14 cellular contexts compared by ENCODE assay signal in the genomic region with DNA sequence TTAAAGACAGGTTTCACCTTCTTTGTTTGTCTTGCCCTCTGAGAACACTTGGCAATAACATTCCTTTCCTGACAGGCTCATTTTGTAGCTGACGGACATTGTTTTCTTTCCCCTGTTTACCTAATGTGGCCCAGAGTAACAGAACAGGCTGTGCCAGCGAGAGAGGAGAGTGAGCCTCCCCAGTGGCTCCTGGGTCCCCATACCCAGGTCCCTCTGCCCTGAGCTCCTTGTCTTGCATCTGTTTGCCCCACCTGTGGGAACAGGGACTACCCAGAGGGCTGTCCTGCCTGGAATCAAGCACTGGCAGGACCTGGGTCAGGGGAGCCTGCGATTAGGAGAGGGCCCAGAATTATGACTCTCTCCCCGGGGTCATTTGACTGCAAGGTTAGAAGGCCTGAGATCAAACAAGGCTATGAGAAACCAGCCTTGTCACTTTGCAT.
DNase-seq lines count a peak whose midpoint lies in the region; ATAC-seq and TF ChIP-seq lines count a peak whose summit lies in the region.
"Had no signal": no experiment of that assay in that cellular context is flagged by ENCODE, and none has a peak within 500 bp of the region (broad histone marks: within the 10 kb centered on the region; RNA-seq: fewer than 3 reads in every experiment).

No MANE protein-coding gene starts in this region.

- no peaks in the 10 kb centered on the region for H3K79me1 ChIP-seq in mesenchymal stem cell (replicated peaks; ENCODE audit: low read length, poor library complexity, severe bottlenecking)

- H4K91ac ChIP-seq in mesenchymal stem cell (ENCODE audit: low read length): no peak overlapping the region

- TF ChIP-seq CTCF in LNCaP clone FGC (IDR thresholded peaks at IDR 0.05; ENCODE audit: control insufficient read depth, extremely low read depth, insufficient read depth) (no peak), suprapubic skin (IDR thresholded peaks at IDR 0.05) (no peak), GM10266 (IDR thresholded peaks at IDR 0.05; ENCODE audit: control insufficient read depth, insufficient read depth, low read depth, missing control alignments) (no peak)

- no peak overlapping the region for H3K4me3 ChIP-seq in LNCaP clone FGC (ENCODE audit: low read depth, low read length)
- H3K4me3 ChIP-seq in ectodermal cell (ENCODE audit: insufficient read depth, low read depth, low read length): no peak overlapping the region
- H3K4me3 ChIP-seq in mesenchymal stem cell (ENCODE audit: insufficient read depth in 1 of 2, low read depth in 1 of 2, low read length in 2 of 2): no peak overlapping the region
- H3K4me3 ChIP-seq in suprapubic skin: no peak overlapping the region
- H3K4me3 ChIP-seq: adrenal gland had no signal

- H2BK12ac ChIP-seq in mesenchymal stem cell (ENCODE audit: low read length in 2 of 2): peak overlapping the region in 1 of 2 experiments; percentile 33

- TF ChIP-seq POLR2A in suprapubic skin (IDR thresholded peaks at IDR 0.05): no peak

- no peak overlapping the region for H2BK5ac ChIP-seq in mesenchymal stem cell (ENCODE audit: low read depth, low read length, poor library complexity, severe bottlenecking)

- no peak overlapping the region for H2BK120ac ChIP-seq in mesenchymal stem cell (ENCODE audit: low read depth, low read length)

- H3K18ac ChIP-seq in mesenchymal stem cell (ENCODE audit: low read depth in 1 of 2, low read length in 2 of 2): peak overlapping the region; percentile 10 to 67

- 74 to 76% methylated on average over 4 of the region's 4 CpGs for WGBS in ectodermal cell, 2 experiments
- 89% methylated on average over 4 of the region's 4 CpGs for WGBS in mesenchymal stem cell
- whole genome bisulfite sequencing in suprapubic skin: 82% methylated on average over 4 of the region's 4 CpGs

- H2AFZ ChIP-seq in mesenchymal stem cell (ENCODE audit: low read depth, low read length): no peak overlapping the region

- peak overlapping the region; percentile 76 for H2BK15ac ChIP-seq in mesenchymal stem cell (ENCODE audit: low read depth, poor library complexity, severe bottlenecking)

- H3K4me2 ChIP-seq in mesenchymal stem cell (ENCODE audit: low read length, poor library complexity, severe bottlenecking): no peak overlapping the region

- H2AK5ac ChIP-seq in mesenchymal stem cell (ENCODE audit: low read length, severe bottlenecking): peak overlapping the region; percentile 8

- H3K4me1 ChIP-seq in ectodermal cell (ENCODE audit: control insufficient read depth, insufficient read depth, low read length): peaks cover 36% of the 10 kb centered on the region
- peaks cover 4% of the 10 kb centered on the region for H3K4me1 ChIP-seq in mesenchymal stem cell (ENCODE audit: control insufficient read depth, insufficient read depth, low read depth, low read length)
- H3K4me1 ChIP-seq in suprapubic skin: peaks cover 29% of the 10 kb centered on the region

- H3K9me3 ChIP-seq in ectodermal cell (ENCODE audit: control insufficient read depth, low read length): no peaks in the 10 kb centered on the region
- H3K9me3 ChIP-seq in mesenchymal stem cell (ENCODE audit: control insufficient read depth, low read length): peaks cover 9% of the 10 kb centered on the region
- no peaks in the 10 kb centered on the region for H3K9me3 ChIP-seq in suprapubic skin
- H3K9me3 ChIP-seq: adrenal gland had no signal

- H4K8ac ChIP-seq in mesenchymal stem cell (ENCODE audit: low read length): peak overlapping the region; percentile 43

- H3K36me3 ChIP-seq in ectodermal cell (ENCODE audit: control insufficient read depth, insufficient read depth, low read length): no peaks in the 10 kb centered on the region
- no peaks in the 10 kb centered on the region for H3K36me3 ChIP-seq in mesenchymal stem cell (ENCODE audit: control insufficient read depth in 1 of 2, insufficient read depth in 2 of 2, low read depth in 1 of 2, low read length in 2 of 2)
- no peaks in the 10 kb centered on the region for H3K36me3 ChIP-seq in suprapubic skin
- H3K36me3 ChIP-seq: adrenal gland had no signal

- peak; percentile 75 for DNase-seq in LNCaP clone FGC (ENCODE audit: low read depth)
- no peak for DNase-seq in mesenchymal stem cell
- DNase-seq in suprapubic skin (ENCODE audit: low spot score in 2 of 2): no peak
- no peak for DNase-seq in GM10266 (ENCODE audit: extremely low spot score)
- DNase-seq: activated CD4-positive, alpha-beta T cell treated with anti-CD3 and anti-CD28 coated beads, Interleukin-2, amount 10 ng/mL, durations not matched to agents 7 days and 5 days; activated T-cell treated with anti-CD3 and anti-CD28 coated beads, Interleukin-2, amount 50 U/mL, for 4 hours; adrenal gland; NCI-H1436 treated with DMSO at 0.1 percent for 48 hours; NCI-H526 treated with DMSO at 0.1 percent for 48 hours; RPMI8226 had no signal

- peak overlapping the region in 1 of 2 experiments; percentile 16 for H3K14ac ChIP-seq in mesenchymal stem cell (ENCODE audit: low read length in 2 of 2)

- H3K27ac ChIP-seq in ectodermal cell (ENCODE audit: insufficient read depth, low read depth, low read length, poor library complexity, severe bottlenecking) (peak overlapping the region; percentile 94), mesenchymal stem cell (ENCODE audit: low read length, poor library complexity, severe bottlenecking) (no peak overlapping the region), suprapubic skin (peak overlapping the region; percentile 21)

- TF ChIP-seq EP300 in suprapubic skin (IDR thresholded peaks at IDR 0.05): no peak

- H3K27me3 ChIP-seq in ectodermal cell (ENCODE audit: control insufficient read depth, insufficient read depth, low read length, poor library complexity, severe bottlenecking) (no peaks in the 10 kb centered on the region), mesenchymal stem cell (ENCODE audit: control insufficient read depth in 1 of 2, insufficient read depth in 1 of 2, low read length in 2 of 2) (no peaks in the 10 kb centered on the region), suprapubic skin (no peaks in the 10 kb centered on the region)
- H3K27me3 ChIP-seq: adrenal gland had no signal

- no peak overlapping the region for H3K9ac ChIP-seq in mesenchymal stem cell (ENCODE audit: low read length)

- no peak for ATAC-seq in HG03095 (IDR thresholded peaks at IDR 0.05; ENCODE audit: unreplicated experiment)
- ATAC-seq in GM21381 (IDR thresholded peaks at IDR 0.05; ENCODE audit: unreplicated experiment): no peak
- ATAC-seq in HG02884 (IDR thresholded peaks at IDR 0.05; ENCODE audit: unreplicated experiment): no peak
- ATAC-seq: activated T-cell treated with anti-CD3 and anti-CD28 coated beads, Interleukin-2, amount 50 U/mL, for 4 hours had no signal

- H3K4ac ChIP-seq in mesenchymal stem cell (ENCODE audit: low read depth in 1 of 2, low read length in 2 of 2): no peak overlapping the region

- no peak overlapping the region for H3K23ac ChIP-seq in mesenchymal stem cell (ENCODE audit: low read length in 2 of 2)
